In the genomic region with DNA sequence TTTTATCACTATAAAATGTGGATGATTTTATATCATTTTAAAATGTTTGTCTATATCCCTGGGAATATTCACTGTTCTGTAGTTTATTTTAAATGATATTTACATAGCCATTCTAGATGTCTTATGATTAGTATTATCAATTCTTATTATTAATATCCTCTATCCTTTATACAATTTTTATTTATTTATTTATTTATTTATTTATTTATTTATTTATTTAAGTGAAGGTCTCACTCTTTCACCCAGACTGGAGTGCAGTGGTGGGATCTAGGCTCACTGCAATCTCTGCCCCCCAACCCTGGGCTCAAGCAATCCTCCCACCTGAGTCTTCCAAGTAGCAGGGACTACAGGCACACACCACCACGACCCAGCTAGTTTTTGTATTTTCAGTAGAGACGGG, we compare ENCODE assay signal across 20 cellular contexts.
"Had no signal": no experiment of that assay in that cellular context is flagged by ENCODE, and none has a peak within 500 bp of the region (broad histone marks: within the 10 kb centered on the region; RNA-seq: fewer than 3 reads in every experiment).

No MANE protein-coding gene starts in this region.

- H3K27ac ChIP-seq: colonic mucosa, esophagus muscularis mucosa, parathyroid adenoma, right lobe of liver, stomach, testis, tibial artery had no signal

- H3K4me3 ChIP-seq: colonic mucosa, esophagus muscularis mucosa, lung, right lobe of liver, smooth muscle cell, stomach, testis, tibial artery had no signal

- ATAC-seq: left lobe of liver, natural killer cell, right lobe of liver had no signal

- H3K4me2 ChIP-seq: smooth muscle cell had no signal

- FAIRE-seq: endothelial cell of umbilical vein, keratinocyte had no signal

- H3K36me3 ChIP-seq: colonic mucosa, esophagus muscularis mucosa, right lobe of liver, stomach, tibial artery had no signal

- H3K9me3 ChIP-seq: colonic mucosa, esophagus muscularis mucosa, right lobe of liver, stomach, testis, tibial artery had no signal

- H3K27me3 ChIP-seq: colonic mucosa, esophagus muscularis mucosa, right lobe of liver, stomach, testis, tibial artery had no signal

- H3K9ac ChIP-seq: parathyroid adenoma had no signal

- DNase-seq: colonic mucosa; effector CD8-positive, alpha-beta T cell; foreskin melanocyte; natural killer cell; right lobe of liver; stimulated activated CD4-positive, alpha-beta T cell treated with anti-CD3 and anti-CD28 coated beads, Interleukin-12 subunit alpha, Interleukin-12 subunit beta, amount 100 ng/mL, for 4 hours; stimulated activated CD4-positive, alpha-beta T cell treated with anti-CD3 and anti-CD28 coated beads, Interleukin-1b, Interleukin-23, amount 100 ng/mL, for 48 hours; stimulated activated CD4-positive, alpha-beta T cell treated with anti-CD3 and anti-CD28 coated beads, Interleukin-4, amount 100 ng/mL, for 1 hour; stimulated activated CD8-positive, alpha-beta memory T cell treated with anti-CD3 and anti-CD28 coated beads, Interleukin-4, amount 100 ng/mL, for 48 hours; stimulated activated naive CD4-positive, alpha-beta T cell; stomach; testis; tibial artery had no signal

- H3K4me1 ChIP-seq: colonic mucosa, esophagus muscularis mucosa, parathyroid adenoma, right lobe of liver, stomach, testis had no signal
